9 cellular contexts compared by ENCODE assay signal in genomic region chr10:100100651-100101525, GRCh38. TPM values are rescaled to one million over a fixed set of nuclear protein-coding genes. Genes with fewer than 3 reads are reported as not detected.
A peak's percentile ranks its signal among the peaks of the same experiment; 100 is the strongest.
DNase-seq lines count a peak whose midpoint lies in the region; ATAC-seq and TF ChIP-seq lines count a peak whose summit lies in the region.
"Had no signal": no experiment of that assay in that cellular context is flagged by ENCODE, and none has a peak within 500 bp of the region (broad histone marks: within the 10 kb centered on the region; RNA-seq: fewer than 3 reads in every experiment).

No MANE protein-coding gene starts in this region.

- peaks cover 0 to 2% of the 10 kb centered on the region in 2 donors for H3K9me3 ChIP-seq in neuronal stem cell (replicated peaks in 1 of 2; ENCODE audit: control insufficient read depth in 2 of 2, insufficient read depth in 1 of 2, low read depth in 1 of 2, low read length in 2 of 2)
- H3K9me3 ChIP-seq in aorta (ENCODE audit: control insufficient read depth, low read length) = peaks cover 4% of the 10 kb centered on the region

- H2BK120ac ChIP-seq in neuronal stem cell (ENCODE audit: low read depth, low read length) = no peak overlapping the region

- intact Hi-C loops in aorta (cut with DNase I) = no loop called here

- no CpG with 5 or more reads among the region's 7 CpGs for WGBS in neuronal stem cell (ENCODE audit: extremely low coverage in 2 of 2, insufficient read length in 2 of 2, insufficient replicate concordance in 1 of 2), 2 donors
- WGBS in aorta, 2 donors = 67 to 72% methylated on average over 7 of the region's 7 CpGs

- H2BK12ac ChIP-seq in neuronal stem cell (ENCODE audit: low read length) = no peak overlapping the region

- H4K8ac ChIP-seq in neuronal stem cell (ENCODE audit: low read depth, low read length) = no peak overlapping the region

- H3K4me1 ChIP-seq in neuronal stem cell (ENCODE audit: control insufficient read depth in 2 of 2, insufficient read depth in 1 of 2, low read depth in 1 of 2, low read length in 2 of 2) (no peaks in the 10 kb centered on the region), aorta (ENCODE audit: control insufficient read depth in 1 of 2, insufficient read depth in 2 of 2, low read length in 2 of 2) (no peaks in the 10 kb centered on the region)

- no peak overlapping the region for H4K91ac ChIP-seq in neuronal stem cell (ENCODE audit: low read depth, low read length, poor library complexity)

- no peak overlapping the region for H2BK15ac ChIP-seq in neuronal stem cell (ENCODE audit: low read length)

- no peaks in the 10 kb centered on the region for H3K79me1 ChIP-seq in neuronal stem cell (ENCODE audit: low read depth, low read length)

- DNase-seq in GM12865 (ENCODE audit: low read depth) (peak; percentile 26), MV-4-11 (lab: John Stamatoyannopoulos, UW) (peak; percentile 49), cardiac fibroblast (ENCODE audit: low read depth in 2 of 2) (peak; percentile 24 to 58), neuronal stem cell (ENCODE audit: low spot score) (no peak), CD1c-positive myeloid dendritic cell (ENCODE audit: extremely low spot score) (no peak), aorta (no peak), middle frontal gyrus (ENCODE audit: extremely low spot score, low spot score) (no peak)
- no peak for DNase-seq in stimulated activated CD4-positive, alpha-beta T cell treated with anti-CD3 and anti-CD28 coated beads, Interleukin-1b, Interleukin-23, amount 100 ng/mL, for 48 hours

- no peaks in the 10 kb centered on the region for H3K36me3 ChIP-seq in neuronal stem cell (replicated peaks in 1 of 2; ENCODE audit: control insufficient read depth in 2 of 2, insufficient read depth in 2 of 2, low read length in 2 of 2)
- H3K36me3 ChIP-seq in aorta (ENCODE audit: control insufficient read depth in 1 of 2, insufficient read depth in 2 of 2, low read length in 1 of 2) = no peaks in the 10 kb centered on the region

- peak overlapping the region; percentile 16 for H3K23ac ChIP-seq in neuronal stem cell (ENCODE audit: low read depth, low read length, poor library complexity)

- H2AK5ac ChIP-seq in neuronal stem cell (ENCODE audit: low read depth, low read length) = no peak overlapping the region

- H3K27me3 ChIP-seq in neuronal stem cell (ENCODE audit: control insufficient read depth in 3 of 3, insufficient read depth in 3 of 3, low read depth in 1 of 3, low read length in 3 of 3) (peaks cover 0 to 3% (median 0%) of the 10 kb centered on the region in 3 experiments), aorta (ENCODE audit: control insufficient read depth in 1 of 2, insufficient read depth in 2 of 2, low read length in 1 of 2) (no peaks in the 10 kb centered on the region)

- ATAC-seq in aorta (ENCODE audit: low FRiP score) = no peak
- ATAC-seq: stimulated activated memory B cell treated with anti-CD40 and anti-IgM and Interleukin-4, amounts not matched to agents 10 μg/mL and 1 μg/mL and 100 μg/mL, for 72 hours had no signal

- no peak overlapping the region for H3K14ac ChIP-seq in neuronal stem cell (ENCODE audit: low read length)

- H3K4me3 ChIP-seq in GM12865 (ENCODE audit: low read depth, low read length) (no peak overlapping the region), cardiac fibroblast (replicated peaks in 1 of 2; ENCODE audit: low read depth in 2 of 2, low read length in 2 of 2) (no peak overlapping the region), neuronal stem cell (ENCODE audit: low read length in 2 of 2) (no peak overlapping the region), aorta (ENCODE audit: low read length in 2 of 2) (no peak overlapping the region)

- H2AFZ ChIP-seq in neuronal stem cell (ENCODE audit: low read length) = peak overlapping the region; percentile 37

- peak; percentile 27 for TF ChIP-seq CTCF in GM12865 (IDR thresholded peaks at IDR 0.05; ENCODE audit: insufficient read depth, low read depth, low read length, missing control alignments)
- no peak for TF ChIP-seq CTCF in cardiac fibroblast (IDR thresholded peaks at IDR 0.05; ENCODE audit: low read depth, low read length)

- no peak overlapping the region for H3K4ac ChIP-seq in neuronal stem cell (ENCODE audit: low read length)

- H3K9ac ChIP-seq in neuronal stem cell (ENCODE audit: low read depth, low read length, poor library complexity) = no peak overlapping the region

- H3K4me2 ChIP-seq in neuronal stem cell (ENCODE audit: insufficient read depth, low read length, poor library complexity, severe bottlenecking) = no peak overlapping the region

- no peak overlapping the region for H2BK5ac ChIP-seq in neuronal stem cell (ENCODE audit: low read length)

- H3K27ac ChIP-seq in neuronal stem cell (replicated peaks; ENCODE audit: low read length) (no peak overlapping the region), aorta (ENCODE audit: low read depth in 1 of 2, low read length in 2 of 2) (no peak overlapping the region)

- H3K18ac ChIP-seq in neuronal stem cell (ENCODE audit: low read length) = no peak overlapping the region

RNA-seq across cellular contexts. Expression of gene CPN1, which starts 19.2 kb away (rescaled TPM):
- 0.17 TPM for polyA plus RNA-seq in neuronal stem cell (2013, experiment 1 of 2)
- 0.25 TPM for polyA plus RNA-seq in neuronal stem cell (2013, experiment 2 of 2)
- total RNA-seq in aorta = not detected
- polyA plus RNA-seq in aorta = not detected

Comparison
In these comparisons a context has a peak if more than half of its experiments do, and no peak if none do; other contexts are left out.
1. DNase-seq: peak in GM12865 (single experiment), MV-4-11 (single experiment) and cardiac fibroblast (2 of 2); none in neuronal stem cell (single experiment), stimulated activated CD4-positive, alpha-beta T cell treated with anti-CD3 and anti-CD28 coated beads, Interleukin-1b, Interleukin-23, amount 100 ng/mL, for 48 hours (single experiment), CD1c-positive myeloid dendritic cell (single experiment), aorta (0 of 2) and middle frontal gyrus (single experiment).